ENCODE assay signal across 8 cellular contexts in genomic region chr4:103098746-103099421, GRCh38. TPM values are rescaled to one million over a fixed set of nuclear protein-coding genes. Genes with fewer than 3 reads are reported as not detected.
DNase-seq lines count a peak whose midpoint lies in the region; ATAC-seq, FAIRE-seq and TF ChIP-seq lines count a peak whose summit lies in the region.

No MANE protein-coding gene starts in this region.

- peaks cover 4% of the 10 kb centered on the region for H3K36me3 Mint-ChIP-seq in activated naive CD8-positive, alpha-beta T cell treated with anti-CD3 and anti-CD28 coated beads, Interleukin-2, amount 10 ng/mL, durations not matched to agents 7 days and 5 days

- no peaks in the 10 kb centered on the region for H3K9me3 ChIP-seq in iPS-15b (ENCODE audit: control insufficient read depth, insufficient read depth, low read length)
- no peaks in the 10 kb centered on the region for H3K9me3 ChIP-seq in skeletal muscle satellite cell (replicated peaks; ENCODE audit: low read length)

- H3K9me3 Mint-ChIP-seq in activated naive CD8-positive, alpha-beta T cell treated with anti-CD3 and anti-CD28 coated beads, Interleukin-2, amount 10 ng/mL, durations not matched to agents 7 days and 5 days, result no peaks in the 10 kb centered on the region

- POLR2A ChIA-PET in activated naive CD8-positive, alpha-beta T cell treated with anti-CD3 and anti-CD28 coated beads, Interleukin-2, amount 10 ng/mL, durations not matched to agents 7 days and 5 days (lab: Charles Lee), result interaction anchor here (0.9 to 1.0 kb wide), 4 partner anchors 79 to 668 kb away, joined by 3 to 4 read pairs (median 4); partner anchors contain the start of gene SLC9B1

- no peak for TF ChIP-seq CTCF in D721Med (IDR thresholded peaks at IDR 0.05; ENCODE audit: insufficient read depth, missing control alignments)

- ATAC-seq in activated naive CD8-positive, alpha-beta T cell treated with anti-CD3 and anti-CD28 coated beads, Interleukin-2, amount 10 ng/mL, durations not matched to agents 7 days and 5 days (ENCODE audit: low read depth), result no peak
- ATAC-seq in HG02852 (IDR thresholded peaks at IDR 0.05; ENCODE audit: unreplicated experiment), result no peak

- H3K36me3 ChIP-seq in H7 (replicated peaks; ENCODE audit: control insufficient read depth, insufficient read depth, low read length) (no peaks in the 10 kb centered on the region; the same call in 1 of the 2 replicates), iPS-15b (ENCODE audit: control insufficient read depth, insufficient read depth, low read length) (no peaks in the 10 kb centered on the region), skeletal muscle satellite cell (ENCODE audit: insufficient read depth, low read length) (no peaks in the 10 kb centered on the region)

- intact Hi-C loops in posterior cingulate gyrus (cut with DNase I), result loop anchor here (5.0 to 10.0 kb wide), 2 partner anchors 54 to 272 kb away; partner anchors contain the start of gene UBE2D3

- H3K4me3 Mint-ChIP-seq in activated naive CD8-positive, alpha-beta T cell treated with anti-CD3 and anti-CD28 coated beads, Interleukin-2, amount 10 ng/mL, durations not matched to agents 7 days and 5 days, result peak overlapping the region; percentile 92

- H3K4me1 ChIP-seq in iPS-15b (ENCODE audit: control insufficient read depth, insufficient read depth, low read length) (no peaks in the 10 kb centered on the region), skeletal muscle satellite cell (ENCODE audit: control insufficient read depth, insufficient read depth, low read length) (peaks cover 11% of the 10 kb centered on the region)

- H3K27ac Mint-ChIP-seq in activated naive CD8-positive, alpha-beta T cell treated with anti-CD3 and anti-CD28 coated beads, Interleukin-2, amount 10 ng/mL, durations not matched to agents 7 days and 5 days, result peak overlapping the region; percentile 91

- peaks cover 14% of the 10 kb centered on the region for H3K4me1 Mint-ChIP-seq in activated naive CD8-positive, alpha-beta T cell treated with anti-CD3 and anti-CD28 coated beads, Interleukin-2, amount 10 ng/mL, durations not matched to agents 7 days and 5 days

- no peak for DNase-seq in H7
- DNase-seq in activated naive CD8-positive, alpha-beta T cell treated with anti-CD3 and anti-CD28 coated beads, Interleukin-2, amount 10 ng/mL, durations not matched to agents 7 days and 5 days, result no peak
- no peak for DNase-seq in D721Med (ENCODE audit: insufficient read length, low spot score)
- DNase-seq in posterior cingulate gyrus, result no peak
- no peak for DNase-seq in activated CD4-positive, alpha-beta T cell treated with anti-CD3 and anti-CD28 coated beads for 48 hours

- FAIRE-seq in D721Med (lab: Jason Lieb, UNC), result no peak

- H3K27me3 ChIP-seq in H7 (ENCODE audit: control insufficient read depth, insufficient read depth, low read length) (no peaks in the 10 kb centered on the region), iPS-15b (ENCODE audit: control insufficient read depth, insufficient read depth, low read length) (no peaks in the 10 kb centered on the region), skeletal muscle satellite cell (ENCODE audit: control insufficient read depth, insufficient read depth, low read length) (no peaks in the 10 kb centered on the region)

- H3K4me3 ChIP-seq in H7 (ENCODE audit: insufficient read depth, low read depth, low read length) (peak overlapping the region; percentile 33), iPS-15b (ENCODE audit: low read depth, low read length) (peak overlapping the region; percentile 63), skeletal muscle satellite cell (ENCODE audit: low read length) (peak overlapping the region; percentile 71)

- H3K27me3 Mint-ChIP-seq in activated naive CD8-positive, alpha-beta T cell treated with anti-CD3 and anti-CD28 coated beads, Interleukin-2, amount 10 ng/mL, durations not matched to agents 7 days and 5 days, result no peaks in the 10 kb centered on the region

- H3K4me2 ChIP-seq in skeletal muscle satellite cell (ENCODE audit: low read length), result peak overlapping the region; percentile 84

- H3K9ac ChIP-seq in iPS-15b (ENCODE audit: low read depth, low read length), result peak overlapping the region; percentile 50
- peak overlapping the region; percentile 85 for H3K9ac ChIP-seq in skeletal muscle satellite cell (ENCODE audit: low read depth, low read length)

RNA-seq across cellular contexts. Expression of gene BDH2, which starts 0.8 kb away (rescaled TPM):
- total RNA-seq in H7 (2014; rRNA removed; shearing (Covaris generic)), result 39.0 and 54.9 TPM in 2 replicates
- 10 to 100 TPM; 22.0 to 22.2 TPM for total RNA-seq in activated naive CD8-positive, alpha-beta T cell treated with anti-CD3 and anti-CD28 coated beads, Interleukin-2, amount 10 ng/mL, durations not matched to agents 7 days and 5 days
- 19.9 and 24.1 TPM in 2 replicates for total RNA-seq in skeletal muscle satellite cell (2012; rRNA removed)

RNA-seq across cellular contexts. Expression of gene SLC9B2, which starts 22.3 kb away (rescaled TPM):
- total RNA-seq in H7 (2014; rRNA removed; shearing (Covaris generic)), result 2.0 and 3.4 TPM in 2 replicates
- total RNA-seq in activated naive CD8-positive, alpha-beta T cell treated with anti-CD3 and anti-CD28 coated beads, Interleukin-2, amount 10 ng/mL, durations not matched to agents 7 days and 5 days, result 10 to 100 TPM; 18.2 to 19.7 TPM
- 23.1 and 24.5 TPM in 2 replicates for total RNA-seq in skeletal muscle satellite cell (2012; rRNA removed)
